In genomic region chr11:57458410-57459111, GRCh38 we compare ENCODE assay signal across 8 cellular contexts. TPM values are rescaled to one million over a fixed set of nuclear protein-coding genes. Genes with fewer than 3 reads are reported as not detected.
DNase-seq lines count a peak whose midpoint lies in the region; ATAC-seq and TF ChIP-seq lines count a peak whose summit lies in the region.

No MANE protein-coding gene starts in this region.

- CTCF ChIA-PET in activated CD8-positive, alpha-beta memory T cell treated with anti-CD3 and anti-CD28 coated beads, Interleukin-2, amount 10 ng/mL, durations not matched to agents 7 days and 5 days (lab: Charles Lee): interaction anchor here (0.7 to 9.4 kb wide), 53 partner anchors 9 to 1073 kb away, joined by 3 to 178 read pairs (median 5); partner anchors contain the start of genes P2RX3, SLC43A1, SLC43A3 and SSRP1

- intact Hi-C loops in uterus (cut with DNase I; ENCODE audit: low total_unique reads): loop anchor here (5.0 kb wide), 1 partner anchor 69 kb away; no protein-coding TSS in a partner anchor

- peaks cover 44% of the 10 kb centered on the region for H3K27me3 Mint-ChIP-seq in activated CD8-positive, alpha-beta memory T cell treated with anti-CD3 and anti-CD28 coated beads, Interleukin-2, amount 10 ng/mL, durations not matched to agents 7 days and 5 days

- H3K27ac Mint-ChIP-seq in activated CD8-positive, alpha-beta memory T cell treated with anti-CD3 and anti-CD28 coated beads, Interleukin-2, amount 10 ng/mL, durations not matched to agents 7 days and 5 days: no peak overlapping the region

- peak overlapping the region; percentile 75 for H3K4me3 Mint-ChIP-seq in activated CD8-positive, alpha-beta memory T cell treated with anti-CD3 and anti-CD28 coated beads, Interleukin-2, amount 10 ng/mL, durations not matched to agents 7 days and 5 days

- H3K36me3 Mint-ChIP-seq in activated CD8-positive, alpha-beta memory T cell treated with anti-CD3 and anti-CD28 coated beads, Interleukin-2, amount 10 ng/mL, durations not matched to agents 7 days and 5 days: no peaks in the 10 kb centered on the region

- H3K27me3 ChIP-seq in neuron (ENCODE audit: insufficient read depth, low read length) (peaks cover 17% of the 10 kb centered on the region), uterus (peaks cover 7 to 19% of the 10 kb centered on the region in 2 donors)

- ATAC-seq in activated CD8-positive, alpha-beta memory T cell treated with anti-CD3 and anti-CD28 coated beads, Interleukin-2, amount 10 ng/mL, durations not matched to agents 7 days and 5 days: peak; percentile 41

- H3K36me3 ChIP-seq in neuron (ENCODE audit: insufficient read depth, low read length): no peaks in the 10 kb centered on the region
- no peaks in the 10 kb centered on the region for H3K36me3 ChIP-seq in uterus

- peak; percentile 40 for DNase-seq in DMS79 treated with DMSO at 0.1 percent for 48 hours (lab: John Stamatoyannopoulos, UW)
- DNase-seq in DMS79 (lab: John Stamatoyannopoulos, UW): no peak
- DNase-seq in NCI-H1694 (lab: John Stamatoyannopoulos, UW): peak; percentile 77
- peak; percentile 57 for DNase-seq in activated CD8-positive, alpha-beta memory T cell treated with anti-CD3 and anti-CD28 coated beads, Interleukin-2, amount 10 ng/mL, durations not matched to agents 7 days and 5 days
- no peak for DNase-seq in fibroblast of pulmonary artery (ENCODE audit: low read depth)
- DNase-seq in uterus: peak in 1 of 2 donors; percentile 49
- DNase-seq in NCI-H2107 treated with DMSO at 0.1 percent for 48 hours (lab: John Stamatoyannopoulos, UW; ENCODE audit: unreplicated experiment): no peak

- H3K4me1 Mint-ChIP-seq in activated CD8-positive, alpha-beta memory T cell treated with anti-CD3 and anti-CD28 coated beads, Interleukin-2, amount 10 ng/mL, durations not matched to agents 7 days and 5 days: peaks cover 28% of the 10 kb centered on the region

- no peak overlapping the region for H3K27ac ChIP-seq in uterus

- peak; percentile 68 for TF ChIP-seq CTCF in fibroblast of pulmonary artery (IDR thresholded peaks at IDR 0.05; ENCODE audit: low read length, missing control alignments)
- TF ChIP-seq CTCF in uterus (IDR thresholded peaks at IDR 0.05): peak; percentile 48 to 81 (median 58)

- H3K9me3 ChIP-seq in neuron (ENCODE audit: low read length) (no peaks in the 10 kb centered on the region), uterus (no peaks in the 10 kb centered on the region)

- TF ChIP-seq POLR2A in uterus (IDR thresholded peaks at IDR 0.05): no peak

- H3K4me3 ChIP-seq in fibroblast of pulmonary artery (replicated peaks; ENCODE audit: low read depth, low read length) (peak overlapping the region; percentile 27), neuron (ENCODE audit: low read length) (peak overlapping the region; percentile 22), uterus (peak overlapping the region; percentile 12 to 31)

- no peak overlapping the region for H2AFZ ChIP-seq in neuron (ENCODE audit: low read depth, low read length)

- H3K4me1 ChIP-seq in neuron (ENCODE audit: insufficient read depth, low read length) (peaks cover 34% of the 10 kb centered on the region), uterus (peaks cover 0 to 26% of the 10 kb centered on the region in 2 donors)

- no peaks in the 10 kb centered on the region for H3K9me3 Mint-ChIP-seq in activated CD8-positive, alpha-beta memory T cell treated with anti-CD3 and anti-CD28 coated beads, Interleukin-2, amount 10 ng/mL, durations not matched to agents 7 days and 5 days (ENCODE audit: low read depth)

RNA-seq across cellular contexts. Expression of gene RTN4RL2, which starts 1.8 kb away (rescaled TPM):
- total RNA-seq in activated CD8-positive, alpha-beta memory T cell treated with anti-CD3 and anti-CD28 coated beads, Interleukin-2, amount 10 ng/mL, durations not matched to agents 7 days and 5 days: not detected
- 1 to 10 TPM in 1 of 4 donors, not detected in 3; 1.7 TPM for total RNA-seq in uterus

RNA-seq across cellular contexts. Expression of gene SLC43A3, which starts 31.6 kb away (rescaled TPM):
- total RNA-seq in activated CD8-positive, alpha-beta memory T cell treated with anti-CD3 and anti-CD28 coated beads, Interleukin-2, amount 10 ng/mL, durations not matched to agents 7 days and 5 days: 100 to 1,000 TPM; 106 to 117 TPM
- total RNA-seq in uterus: 100 to 1,000 TPM in 2 of 4 donors, 10 to 100 TPM in 2; 44.1 to 333 (median 102) TPM

RNA-seq across cellular contexts. Expression of gene SLC43A1, which starts 56.9 kb away (rescaled TPM):
- total RNA-seq in activated CD8-positive, alpha-beta memory T cell treated with anti-CD3 and anti-CD28 coated beads, Interleukin-2, amount 10 ng/mL, durations not matched to agents 7 days and 5 days: 10 to 100 TPM; 24.6 to 25.8 TPM
- total RNA-seq in uterus: 10 to 100 TPM; 13.1 to 48.4 (median 22.5) TPM

Comparison
In these comparisons a context has a peak if more than half of its experiments do, and no peak if none do; other contexts are left out.
1. DNase-seq: peak in DMS79 treated with DMSO at 0.1 percent for 48 hours (single experiment), NCI-H1694 (single experiment) and activated CD8-positive, alpha-beta memory T cell treated with anti-CD3 and anti-CD28 coated beads, Interleukin-2, amount 10 ng/mL, durations not matched to agents 7 days and 5 days (single experiment); none in DMS79 (single experiment), fibroblast of pulmonary artery (single experiment) and NCI-H2107 treated with DMSO at 0.1 percent for 48 hours (single experiment).
2. Peak in every context shown above with its lines, with median percentiles within 50 percentile points of each other: H3K4me3 ChIP-seq.